20 cellular contexts compared by ENCODE assay signal in genomic region chr16:25177831-25178688, GRCh38. TPM values are rescaled to one million over a fixed set of nuclear protein-coding genes. Genes with fewer than 3 reads are reported as not detected.
A peak's percentile ranks its signal among the peaks of the same experiment; 100 is the strongest.
DNase-seq lines count a peak whose midpoint lies in the region; ATAC-seq and TF ChIP-seq lines count a peak whose summit lies in the region.
"Had no signal": no experiment of that assay in that cellular context is flagged by ENCODE, and none has a peak within 500 bp of the region (broad histone marks: within the 10 kb centered on the region; RNA-seq: fewer than 3 reads in every experiment).

No MANE protein-coding gene starts in this region.

- H3K27me3 ChIP-seq in left lung (no peaks in the 10 kb centered on the region), transverse colon (no peaks in the 10 kb centered on the region)
- H3K27me3 ChIP-seq: BLaER1 had no signal

- H3K27ac ChIP-seq in left lung (no peak overlapping the region), transverse colon (peak overlapping the region; percentile 51 to 82 (median 68))
- H3K27ac ChIP-seq: 22Rv1, BLaER1, skin epidermis had no signal

- ATAC-seq in WTC11: no peak
- peak; percentile 56 for ATAC-seq in left lung
- ATAC-seq in HG02588 (IDR thresholded peaks at IDR 0.05; ENCODE audit: unreplicated experiment): no peak
- ATAC-seq: esophagus mucosa had no signal

- H3K27me3 Mint-ChIP-seq in T-helper 1 cell treated with Interleukin-12 subunit alpha and Interleukin-12 subunit beta and Interleukin-4 antibody, amounts not matched to agents 30 μg/mL and 1 μg/mL, for 36 hours (ENCODE audit: low read depth): no peaks in the 10 kb centered on the region
- H3K27me3 Mint-ChIP-seq in WTC11 (ENCODE audit: low read depth): no peaks in the 10 kb centered on the region
- H3K27me3 Mint-ChIP-seq: activated CD4-positive, alpha-beta memory T cell treated with anti-CD3 and anti-CD28 coated beads for 36 hours had no signal

- no peak for TF ChIP-seq EP300 in transverse colon (IDR thresholded peaks at IDR 0.05; ENCODE audit: low read depth)

- H3K9me3 ChIP-seq in left lung: no peaks in the 10 kb centered on the region
- no peaks in the 10 kb centered on the region for H3K9me3 ChIP-seq in transverse colon
- H3K9me3 ChIP-seq: BLaER1 had no signal

- TF ChIP-seq POLR2A in transverse colon (IDR thresholded peaks at IDR 0.05): no peak

- H3K4me3 ChIP-seq in left lung (no peak overlapping the region), transverse colon (peak overlapping the region in 1 of 4 donors; percentile 26)
- H3K4me3 ChIP-seq: BLaER1, skin epidermis had no signal

- TF ChIP-seq CTCF in WTC11 (IDR thresholded peaks at IDR 0.05) (no peak), left lung (IDR thresholded peaks at IDR 0.05) (no peak), transverse colon (IDR thresholded peaks at IDR 0.05) (no peak)

- DNase-seq in T-helper 1 cell: no peak
- no peak for DNase-seq in WTC11 (ENCODE audit: low spot score)
- peak in 1 of 2 donors; percentile 33 for DNase-seq in left lung
- peak; percentile 71 for DNase-seq in transverse colon
- DNase-seq in NCI-H510A (lab: John Stamatoyannopoulos, UW): no peak
- DNase-seq in midbrain (lab: John Stamatoyannopoulos, UW): no peak
- DNase-seq: activated CD4-positive, alpha-beta memory T cell treated with anti-CD3 and anti-CD28 coated beads for 36 hours; activated effector memory CD4-positive, alpha-beta T cell treated with Interleukin-2 at 50 U/mL for 16 hours; dermis blood vessel endothelial cell; NCI-H1092; SIG-M5; stimulated activated naive CD4-positive, alpha-beta T cell treated with Interleukin-2 at 50 U/mL for 16 hours had no signal

- H3K4me1 ChIP-seq in left lung (no peaks in the 10 kb centered on the region), transverse colon (peaks cover 0 to 21% (median 11%) of the 10 kb centered on the region in 4 donors)

- H3K9me3 Mint-ChIP-seq in T-helper 1 cell treated with Interleukin-12 subunit alpha and Interleukin-12 subunit beta and Interleukin-4 antibody, amounts not matched to agents 30 μg/mL and 1 μg/mL, for 36 hours: no peaks in the 10 kb centered on the region
- H3K9me3 Mint-ChIP-seq in WTC11: no peaks in the 10 kb centered on the region
- H3K9me3 Mint-ChIP-seq: activated CD4-positive, alpha-beta memory T cell treated with anti-CD3 and anti-CD28 coated beads for 36 hours; nephron had no signal

- H3K36me3 ChIP-seq in left lung (peaks cover 0 to 54% of the 10 kb centered on the region in 2 donors), transverse colon (peaks cover 0 to 12% (median 3%) of the 10 kb centered on the region in 4 donors)

- intact Hi-C loops in left lung (cut with DNase I): no loop called here
- intact Hi-C loops in transverse colon (cut with DNase I; ENCODE audit: low total_unique reads): no loop called here

- POLR2A ChIA-PET in WTC11 (lab: Charles Lee): interaction anchor here (0.7 kb wide), 1 partner anchor 1595 kb away, joined by 6 read pairs; no protein-coding TSS in a partner anchor

- H3K36me3 Mint-ChIP-seq in T-helper 1 cell treated with Interleukin-12 subunit alpha and Interleukin-12 subunit beta and Interleukin-4 antibody, amounts not matched to agents 30 μg/mL and 1 μg/mL, for 36 hours (ENCODE audit: low read depth): peaks cover 9% of the 10 kb centered on the region
- H3K36me3 Mint-ChIP-seq in WTC11: peaks cover 23% of the 10 kb centered on the region

- H3K4me3 Mint-ChIP-seq in T-helper 1 cell treated with Interleukin-12 subunit alpha and Interleukin-12 subunit beta and Interleukin-4 antibody, amounts not matched to agents 30 μg/mL and 1 μg/mL, for 36 hours: no peak overlapping the region
- H3K4me3 Mint-ChIP-seq in WTC11: no peak overlapping the region
- H3K4me3 Mint-ChIP-seq: activated CD4-positive, alpha-beta memory T cell treated with anti-CD3 and anti-CD28 coated beads for 36 hours; nephron had no signal

- CTCF ChIA-PET in WTC11 (lab: Charles Lee): no interaction called here

- H3K4me1 Mint-ChIP-seq in T-helper 1 cell treated with Interleukin-12 subunit alpha and Interleukin-12 subunit beta and Interleukin-4 antibody, amounts not matched to agents 30 μg/mL and 1 μg/mL, for 36 hours (ENCODE audit: low read depth): no peaks in the 10 kb centered on the region
- no peaks in the 10 kb centered on the region for H3K4me1 Mint-ChIP-seq in WTC11
- H3K4me1 Mint-ChIP-seq: nephron had no signal

- in situ Hi-C loops in transverse colon (cut with MboI; ENCODE audit: low pct_ligation_motif_present in 1 of 4, low pct_unique_long_range_greater_than_20kb in 1 of 4, low sequenced_read_pairs in 3 of 4): no loop called here

- peak overlapping the region; percentile 11 for H3K27ac Mint-ChIP-seq in T-helper 1 cell treated with Interleukin-12 subunit alpha and Interleukin-12 subunit beta and Interleukin-4 antibody, amounts not matched to agents 30 μg/mL and 1 μg/mL, for 36 hours
- H3K27ac Mint-ChIP-seq in WTC11: no peak overlapping the region
- H3K27ac Mint-ChIP-seq: activated CD4-positive, alpha-beta memory T cell treated with anti-CD3 and anti-CD28 coated beads for 36 hours; nephron had no signal

- 49% methylated on average over 20 of the region's 20 CpGs; no CpG with 5 or more reads in 1 of the 2 donors for WGBS in transverse colon (ENCODE audit: low coverage in 1 of 2), 2 donors

TF ChIP-seq in WTC11, 78 proteins besides CTCF, POLR2A, EP300 and RAD21:
- TF ChIP-seq GABPB1 (CRISPR knock-in tag; IDR thresholded peaks at IDR 0.05): peak; percentile 88
- TF ChIP-seq CBFB (CRISPR knock-in tag; IDR thresholded peaks at IDR 0.05; ENCODE audit: low read depth): no peak
- TF ChIP-seq CDX4 (CRISPR knock-in tag; IDR thresholded peaks at IDR 0.05; ENCODE audit: borderline replicate concordance): no peak
- no peak for TF ChIP-seq ZNF219 (CRISPR knock-in tag; IDR thresholded peaks at IDR 0.05; ENCODE audit: borderline replicate concordance)

RNA-seq across cellular contexts. Expression of gene AQP8, which starts 38.7 kb away (rescaled TPM):
- total RNA-seq in WTC11 (2021) (0.13 to 0.14 TPM in 2 of 3 replicates, not detected in the other), left lung (not detected), transverse colon (100 to 1,000 TPM in 3 of 4 donors, 10 to 100 TPM in 1; 20.3 to 585 (median 348) TPM)
- total RNA-seq: activated CD4-positive, alpha-beta memory T cell treated with anti-CD3 and anti-CD28 coated beads for 36 hours; astrocyte; dermis blood vessel endothelial cell; esophagus mucosa had no signal

Comparison
In these comparisons a context has a peak if more than half of its experiments do, and no peak if none do; other contexts are left out.
1. H3K27ac ChIP-seq: peak in transverse colon (4 of 4); none in left lung (0 of 2).
2. RNA of gene AQP8, which starts 38.7 kb away (total RNA-seq): 20.3 to 585 TPM in transverse colon; 0.13 to 0.14 TPM in WTC11 and not detected in left lung; every median in the first group is over 10 times any median in the second.